33 cellular contexts compared by ENCODE assay signal in the genomic region with DNA sequence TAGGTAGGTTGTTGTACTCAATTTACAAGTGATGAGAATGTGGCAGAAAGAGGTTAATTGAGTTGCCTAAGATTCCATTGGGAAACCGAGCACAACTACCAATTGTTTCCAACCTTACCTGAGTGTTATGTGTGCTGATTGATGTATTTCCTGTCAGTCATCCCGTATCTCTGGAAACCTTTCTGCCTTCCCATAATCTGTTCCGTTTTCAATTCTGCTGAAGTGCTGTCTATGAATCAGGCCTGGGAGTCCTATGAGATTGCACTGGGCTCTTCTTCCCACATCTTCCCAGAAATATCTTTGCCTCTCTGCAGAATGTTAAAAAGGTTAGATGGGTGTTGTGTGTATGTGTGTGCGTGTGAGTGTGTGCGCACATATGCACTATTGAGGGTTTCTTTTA.
"Had no signal": no experiment of that assay in that cellular context is flagged by ENCODE, and none has a peak within 500 bp of the region (broad histone marks: within the 10 kb centered on the region; RNA-seq: fewer than 3 reads in every experiment).

No MANE protein-coding gene starts in this region.

- H3K4me1 Mint-ChIP-seq: activated CD4-positive, alpha-beta T cell treated with anti-CD3 and anti-CD28 coated beads for 36 hours; activated naive CD4-positive, alpha-beta T cell treated with anti-CD3 and anti-CD28 coated beads, Interleukin-2, amount 50 U/mL, for 24 hours had no signal

- H3K9me3 Mint-ChIP-seq: activated CD4-positive, alpha-beta memory T cell treated with anti-CD3 and anti-CD28 coated beads for 36 hours; activated CD4-positive, alpha-beta T cell treated with anti-CD3 and anti-CD28 coated beads, Interleukin-2, amount 10 ng/mL, durations not matched to agents 24 days and 14 days; activated naive CD4-positive, alpha-beta T cell treated with anti-CD3 and anti-CD28 coated beads for 36 hours; activated naive CD4-positive, alpha-beta T cell treated with anti-CD3 and anti-CD28 coated beads, Interleukin-2, amount 50 U/mL, for 24 hours; activated naive CD8-positive, alpha-beta T cell treated with anti-CD3 and anti-CD28 coated beads for 36 hours; activated naive CD8-positive, alpha-beta T cell treated with anti-CD3 and anti-CD28 coated beads, Interleukin-2, amount 50 U/mL, for 24 hours; activated T-helper 1 cell treated with anti-CD3 and anti-CD28 coated beads, Interleukin-12 subunit alpha, Interleukin-12 subunit beta, Interleukin-2, Interleukin-4 antibody, amounts not matched to agents 30 ng/mL and 10 ng/mL and 1 ng/mL, durations not matched to agents 14 hours and 24 hours and 36 hours; activated T-helper 2 cell treated with anti-CD3 and anti-CD28 coated beads, Interferon-gamma antibody, Interleukin-2, Interleukin-4, amounts not matched to agents 10 μg/mL and 5 μg/mL and 100 μg/mL, durations not matched to agents 14 hours and 24 hours and 36 hours; endodermal cell had no signal

- DNase-seq: activated CD4-positive, alpha-beta memory T cell treated with anti-CD3 and anti-CD28 coated beads for 36 hours; activated CD4-positive, alpha-beta T cell treated with anti-CD3 and anti-CD28 coated beads for 36 hours; activated CD4-positive, alpha-beta T cell treated with anti-CD3 and anti-CD28 coated beads, Interleukin-2, amount 10 ng/mL, durations not matched to agents 24 days and 14 days; activated CD4-positive, CD25-positive, alpha-beta regulatory T cell; activated CD4-positive, CD25-positive, alpha-beta regulatory T cell treated with anti-CD3 and anti-CD28 coated beads, Interleukin-2, amount 50 U/mL, for 72 hours; activated CD8-positive, alpha-beta memory T cell treated with anti-CD3 and anti-CD28 coated beads, Interleukin-2, amount 10 ng/mL, durations not matched to agents 7 days and 5 days; activated CD8-positive, alpha-beta memory T cell treated with anti-CD3 and anti-CD28 coated beads, Interleukin-2, amount 50 U/mL, for 4 hours; activated CD8-positive, alpha-beta T cell treated with anti-CD3 and anti-CD28 coated beads, Interleukin-2, amount 10 ng/mL, durations not matched to agents 7 days and 5 days; activated effector memory CD4-positive, alpha-beta T cell treated with anti-CD3 and anti-CD28 coated beads, Interleukin-2, amount 50 U/mL, for 16 hours; activated naive CD4-positive, alpha-beta T cell treated with anti-CD3 and anti-CD28 coated beads for 36 hours; activated naive CD8-positive, alpha-beta T cell treated with anti-CD3 and anti-CD28 coated beads for 36 hours; activated naive CD8-positive, alpha-beta T cell treated with anti-CD3 and anti-CD28 coated beads, Interleukin-2, amount 50 U/mL, for 24 hours; activated T-cell treated with anti-CD3 and anti-CD28 coated beads, Interleukin-2, amount 50 U/mL, for 1 hour; activated T-cell treated with anti-CD3 and anti-CD28 coated beads, Interleukin-2, amount 50 U/mL, for 48 hours; adrenal gland; amygdala; aorta; body of pancreas; central memory CD4-positive, alpha-beta T cell; cerebellar nuclear complex; colonic mucosa; effector CD8-positive, alpha-beta T cell; endodermal cell; foreskin keratinocyte; gastrocnemius medialis; glutamatergic neuron; heart left ventricle; T-helper 2 cell had no signal

- H3K4me1 ChIP-seq: adrenal gland, body of pancreas, colonic mucosa, foreskin keratinocyte, gastrocnemius medialis, heart left ventricle had no signal

- H3K27ac Mint-ChIP-seq: activated CD4-positive, alpha-beta memory T cell treated with anti-CD3 and anti-CD28 coated beads for 36 hours; activated CD4-positive, alpha-beta T cell treated with anti-CD3 and anti-CD28 coated beads for 36 hours; activated CD4-positive, alpha-beta T cell treated with anti-CD3 and anti-CD28 coated beads, Interleukin-2, amount 10 ng/mL, durations not matched to agents 24 days and 14 days; activated CD8-positive, alpha-beta memory T cell treated with anti-CD3 and anti-CD28 coated beads, Interleukin-2, amount 10 ng/mL, durations not matched to agents 7 days and 5 days; activated CD8-positive, alpha-beta T cell treated with anti-CD3 and anti-CD28 coated beads, Interleukin-2, amount 10 ng/mL, durations not matched to agents 7 days and 5 days; activated naive CD4-positive, alpha-beta T cell treated with anti-CD3 and anti-CD28 coated beads for 36 hours; activated naive CD4-positive, alpha-beta T cell treated with anti-CD3 and anti-CD28 coated beads, Interleukin-2, amount 50 U/mL, for 24 hours; activated naive CD8-positive, alpha-beta T cell treated with anti-CD3 and anti-CD28 coated beads for 36 hours; activated naive CD8-positive, alpha-beta T cell treated with anti-CD3 and anti-CD28 coated beads, Interleukin-2, amount 50 U/mL, for 24 hours; activated T-helper 1 cell treated with anti-CD3 and anti-CD28 coated beads, Interleukin-12 subunit alpha, Interleukin-12 subunit beta, Interleukin-2, Interleukin-4 antibody, amounts not matched to agents 30 ng/mL and 10 ng/mL and 1 ng/mL, durations not matched to agents 14 hours and 24 hours and 36 hours; activated T-helper 2 cell treated with anti-CD3 and anti-CD28 coated beads, Interferon-gamma antibody, Interleukin-2, Interleukin-4, amounts not matched to agents 10 μg/mL and 5 μg/mL and 100 μg/mL, durations not matched to agents 14 hours and 24 hours and 36 hours; endodermal cell had no signal

- H3K9me3 ChIP-seq: adrenal gland, body of pancreas, colonic mucosa, gastrocnemius medialis, heart left ventricle had no signal

- H3K27me3 ChIP-seq: adrenal gland, body of pancreas, cardiac muscle cell, colonic mucosa, foreskin keratinocyte, gastrocnemius medialis, heart left ventricle had no signal

- H3K4me3 Mint-ChIP-seq: activated CD4-positive, alpha-beta memory T cell treated with anti-CD3 and anti-CD28 coated beads for 36 hours; activated CD4-positive, alpha-beta T cell treated with anti-CD3 and anti-CD28 coated beads for 36 hours; activated CD4-positive, alpha-beta T cell treated with anti-CD3 and anti-CD28 coated beads, Interleukin-2, amount 10 ng/mL, durations not matched to agents 24 days and 14 days; activated CD8-positive, alpha-beta memory T cell treated with anti-CD3 and anti-CD28 coated beads, Interleukin-2, amount 10 ng/mL, durations not matched to agents 7 days and 5 days; activated CD8-positive, alpha-beta T cell treated with anti-CD3 and anti-CD28 coated beads, Interleukin-2, amount 10 ng/mL, durations not matched to agents 7 days and 5 days; activated naive CD4-positive, alpha-beta T cell treated with anti-CD3 and anti-CD28 coated beads for 36 hours; activated naive CD4-positive, alpha-beta T cell treated with anti-CD3 and anti-CD28 coated beads, Interleukin-2, amount 50 U/mL, for 24 hours; activated naive CD8-positive, alpha-beta T cell treated with anti-CD3 and anti-CD28 coated beads for 36 hours; activated naive CD8-positive, alpha-beta T cell treated with anti-CD3 and anti-CD28 coated beads, Interleukin-2, amount 50 U/mL, for 24 hours; activated T-helper 1 cell treated with anti-CD3 and anti-CD28 coated beads, Interleukin-12 subunit alpha, Interleukin-12 subunit beta, Interleukin-2, Interleukin-4 antibody, amounts not matched to agents 30 ng/mL and 10 ng/mL and 1 ng/mL, durations not matched to agents 14 hours and 24 hours and 36 hours; endodermal cell had no signal

- H3K4me3 ChIP-seq: adrenal gland, body of pancreas, cardiac muscle cell, colonic mucosa, gastrocnemius medialis, heart left ventricle had no signal

- H3K27ac ChIP-seq: adrenal gland, body of pancreas, cardiac muscle cell, colonic mucosa, foreskin keratinocyte, gastrocnemius medialis, heart left ventricle had no signal

- ATAC-seq: activated CD4-positive, alpha-beta T cell treated with anti-CD3 and anti-CD28 coated beads for 36 hours; activated CD8-positive, alpha-beta memory T cell treated with anti-CD3 and anti-CD28 coated beads, Interleukin-2, amount 10 ng/mL, durations not matched to agents 7 days and 5 days; activated CD8-positive, alpha-beta T cell treated with anti-CD3 and anti-CD28 coated beads, Interleukin-2, amount 10 ng/mL, durations not matched to agents 7 days and 5 days; activated naive CD8-positive, alpha-beta T cell treated with anti-CD3 and anti-CD28 coated beads, Interleukin-2, amount 50 U/mL, for 24 hours; body of pancreas; esophagus mucosa; foreskin keratinocyte; gastrocnemius medialis; heart left ventricle had no signal

- H3K36me3 Mint-ChIP-seq: activated CD4-positive, alpha-beta memory T cell treated with anti-CD3 and anti-CD28 coated beads for 36 hours; activated naive CD4-positive, alpha-beta T cell treated with anti-CD3 and anti-CD28 coated beads, Interleukin-2, amount 50 U/mL, for 24 hours; activated naive CD8-positive, alpha-beta T cell treated with anti-CD3 and anti-CD28 coated beads for 36 hours had no signal

- H3K36me3 ChIP-seq: adrenal gland, cardiac muscle cell, colonic mucosa, gastrocnemius medialis, heart left ventricle had no signal
